Comparison of ENCODE assay signal across 8 cellular contexts in the genomic region with DNA sequence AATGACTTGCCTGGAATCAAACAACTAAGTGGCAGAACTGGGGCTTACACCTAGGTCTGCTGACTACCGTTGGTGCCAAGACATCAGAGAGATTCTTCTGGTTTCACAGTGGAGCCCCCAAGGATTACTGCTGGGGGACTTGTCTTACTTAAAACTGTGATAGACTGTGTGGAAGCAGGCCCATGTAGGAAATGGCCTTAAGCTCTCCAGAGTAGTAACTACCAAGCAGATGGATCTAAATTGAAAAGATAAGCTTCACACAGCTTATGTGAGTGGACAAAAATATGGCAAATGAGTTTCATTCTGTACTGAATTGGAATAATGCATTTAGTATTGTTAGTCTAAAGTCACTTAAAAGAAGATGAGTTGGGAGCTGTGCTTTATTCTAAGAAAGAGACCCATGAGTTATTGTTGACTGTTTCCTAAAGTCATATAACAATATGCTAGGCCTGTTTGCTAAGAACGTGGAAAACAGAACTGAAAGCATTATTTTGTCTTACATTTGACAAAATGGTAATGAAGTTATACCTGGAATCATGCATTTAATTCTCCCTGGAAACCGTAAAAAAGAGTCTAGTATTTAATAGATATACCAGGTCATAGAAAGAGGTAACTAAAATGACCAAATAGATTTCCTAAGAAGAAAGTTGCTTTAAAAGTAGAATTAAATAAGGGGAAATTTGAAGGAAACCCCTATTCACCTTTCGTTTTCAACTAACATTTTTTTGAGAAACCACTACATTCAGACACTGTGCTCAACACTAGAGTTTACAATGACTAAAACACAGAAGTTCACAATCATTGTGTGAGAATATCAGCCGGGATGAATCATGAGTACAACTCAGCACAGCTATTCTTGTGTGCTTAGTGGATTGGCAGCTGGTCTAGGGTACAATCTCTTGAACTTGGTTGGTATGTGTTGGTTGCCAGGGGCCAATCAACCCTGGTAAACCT. TPM values are rescaled to one million over a fixed set of nuclear protein-coding genes. Genes with fewer than 3 reads are reported as not detected.
DNase-seq lines count a peak whose midpoint lies in the region; ATAC-seq and TF ChIP-seq lines count a peak whose summit lies in the region.

No MANE protein-coding gene starts in this region.

- no peak overlapping the region for H3K4me2 ChIP-seq in PC-9

- peak; percentile 75 for DNase-seq in NCI-H226
- DNase-seq in fibroblast of peridontal ligament (ENCODE audit: extremely low read depth): peak; percentile 52
- DNase-seq in BE2C: no peak
- DNase-seq in PC-9: no peak
- no peak for DNase-seq in cortex of kidney (lab: John Stamatoyannopoulos, UW)
- DNase-seq in NCI-H446 (lab: John Stamatoyannopoulos, UW): no peak

- no peaks in the 10 kb centered on the region for H3K79me2 ChIP-seq in PC-9 (ENCODE audit: low read depth)

- H3F3A ChIP-seq in PC-9 (ENCODE audit: insufficient read depth, low read depth): no peaks in the 10 kb centered on the region

- ATAC-seq in GM18508 (IDR thresholded peaks at IDR 0.05; ENCODE audit: insufficient read depth, unreplicated experiment): peak; percentile 72
- peak; percentile 61 for ATAC-seq in GM21786 (IDR thresholded peaks at IDR 0.05; ENCODE audit: unreplicated experiment)

- H3K4me3 ChIP-seq in BE2C (ENCODE audit: low read depth, low read length): no peak overlapping the region
- H3K4me3 ChIP-seq in PC-9: no peak overlapping the region

- H3K27me3 ChIP-seq in BE2C: no peaks in the 10 kb centered on the region
- H3K27me3 ChIP-seq in PC-9 (ENCODE audit: insufficient read depth, low read depth): no peaks in the 10 kb centered on the region

- BruUV-seq in PC-9 (replicated peaks; lab: Mats Ljungman, UMichigan): no TSS peak

- no peak overlapping the region for H3K27ac ChIP-seq in PC-9

- no peak for TF ChIP-seq CTCF in BE2C (IDR thresholded peaks at IDR 0.05; ENCODE audit: low read depth, low read length)
- TF ChIP-seq CTCF in PC-9 (conservative IDR thresholded peaks at IDR 0.05): no peak

- H4K20me1 ChIP-seq in PC-9 (ENCODE audit: insufficient read depth): no peaks in the 10 kb centered on the region

- no peaks in the 10 kb centered on the region for H3K36me3 ChIP-seq in BE2C
- H3K36me3 ChIP-seq in PC-9 (ENCODE audit: low read depth): no peaks in the 10 kb centered on the region

- H3K4me1 ChIP-seq in BE2C (no peaks in the 10 kb centered on the region), PC-9 (replicated peaks; ENCODE audit: insufficient read depth) (peaks cover 14% of the 10 kb centered on the region; the same call in 1 of the 2 replicates)

- CTCF ChIA-PET in PC-9 (lab: Charles Lee): no interaction called here

- H3K9me2 ChIP-seq in PC-9 (ENCODE audit: insufficient read depth): no peaks in the 10 kb centered on the region

- H3K9me3 ChIP-seq in BE2C (no peaks in the 10 kb centered on the region), PC-9 (ENCODE audit: insufficient read depth, low read depth) (no peaks in the 10 kb centered on the region)

- intact Hi-C loops in PC-9 (cut with micrococcal nuclease; ENCODE audit: unreplicated experiment): no loop called here

- POLR2A ChIA-PET in PC-9 (lab: Charles Lee; ENCODE audit: unreplicated experiment): no interaction called here

- H2AFZ ChIP-seq in PC-9: no peak overlapping the region

RNA-seq across cellular contexts. Expression of a gene that starts 13.0 kb away (rescaled TPM):
- polyA plus RNA-seq in BE2C (2012; ENCODE audit: insufficient read depth, insufficient read length, low read depth): 25.0 TPM
- total RNA-seq in PC-9 (2021): 27.5 and 38.7 TPM in 2 replicates

RNA-seq across cellular contexts. Expression of a gene that starts 34.4 kb away (rescaled TPM):
- polyA plus RNA-seq in BE2C (2012; ENCODE audit: insufficient read depth, insufficient read length, low read depth): 42.1 TPM
- 18.2 and 21.7 TPM in 2 replicates for total RNA-seq in PC-9 (2021)

Comparison
In these comparisons a context has a peak if more than half of its experiments do, and no peak if none do; other contexts are left out.
1. DNase-seq: peak in NCI-H226 (single experiment) and fibroblast of peridontal ligament (single experiment); none in BE2C (single experiment), PC-9 (0 of 2), cortex of kidney (single experiment) and NCI-H446 (0 of 2).